22 cellular contexts compared by ENCODE assay signal in the genomic region with DNA sequence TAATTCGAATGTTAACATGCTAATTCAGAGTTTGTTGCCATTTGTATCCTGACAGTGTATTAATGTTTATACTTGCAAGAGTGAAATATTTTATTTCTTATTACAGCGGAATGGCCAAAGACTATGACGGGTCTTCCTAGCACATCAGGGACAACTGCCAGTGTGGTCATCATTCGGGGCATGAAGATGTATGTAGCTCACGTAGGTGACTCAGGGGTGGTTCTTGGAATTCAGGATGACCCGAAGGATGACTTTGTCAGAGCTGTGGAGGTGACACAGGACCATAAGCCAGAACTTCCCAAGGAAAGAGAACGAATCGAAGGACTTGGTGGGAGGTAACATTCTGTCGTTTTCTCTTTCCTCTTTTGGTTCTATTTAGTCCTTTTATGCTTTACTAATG.
"Had no signal": no experiment of that assay in that cellular context is flagged by ENCODE, and none has a peak within 500 bp of the region (broad histone marks: within the 10 kb centered on the region; RNA-seq: fewer than 3 reads in every experiment).

No MANE protein-coding gene starts in this region.

- H2AFZ ChIP-seq: hepatocyte, parathyroid adenoma had no signal

- DNase-seq: colonic mucosa; effector CD8-positive, alpha-beta T cell; foreskin keratinocyte; heart left ventricle; kidney; mesenchymal stem cell; natural killer cell; sigmoid colon; stimulated activated naive CD4-positive, alpha-beta T cell; stimulated activated naive CD8-positive, alpha-beta T cell treated with anti-CD3 and anti-CD28 coated beads, Interleukin-15, amount 100 ng/mL, for 72 hours; transverse colon; upper lobe of right lung; uterus had no signal

- H3K9ac ChIP-seq: parathyroid adenoma had no signal

- H3K36me3 ChIP-seq: colonic mucosa, uterus had no signal

- FAIRE-seq: endothelial cell of umbilical vein, kidney had no signal

- H3K4me2 ChIP-seq: hepatocyte had no signal

- H3K36me3 Mint-ChIP-seq: natural killer cell had no signal

- H3K27me3 ChIP-seq: colonic mucosa, esophagus muscularis mucosa, foreskin keratinocyte, gastroesophageal sphincter, heart left ventricle, hepatocyte, sigmoid colon, suprapubic skin, transverse colon, upper lobe of right lung, uterus had no signal

- ATAC-seq: foreskin keratinocyte; gastroesophageal sphincter; heart left ventricle; left lobe of liver; natural killer cell; stimulated activated naive CD8-positive, alpha-beta T cell treated with anti-CD3 and anti-CD28 coated beads, Interleukin-15, amount 100 ng/mL, for 72 hours; upper lobe of right lung had no signal

- H3K27ac Mint-ChIP-seq: dendritic cell treated with granulocyte-macrophage colony-stimulating factor and Interleukin-4, amounts not matched to agents 40 ng/mL and 50 ng/mL, for 4 days; natural killer cell had no signal

- H3K4me3 ChIP-seq: colonic mucosa, esophagus muscularis mucosa, gastroesophageal sphincter, heart left ventricle, hepatocyte, sigmoid colon, suprapubic skin, transverse colon, upper lobe of right lung, uterus had no signal

- H3K9me3 Mint-ChIP-seq: dendritic cell treated with granulocyte-macrophage colony-stimulating factor and Interleukin-4, amounts not matched to agents 40 ng/mL and 50 ng/mL, for 4 days; natural killer cell; stimulated activated naive CD8-positive, alpha-beta T cell treated with anti-CD3 and anti-CD28 coated beads, Interleukin-15, amount 100 ng/mL, for 72 hours had no signal

- H3K27me3 Mint-ChIP-seq: dendritic cell treated with granulocyte-macrophage colony-stimulating factor and Interleukin-4, amounts not matched to agents 40 ng/mL and 50 ng/mL, for 4 days; progenitor cell of endocrine pancreas; stimulated activated naive CD8-positive, alpha-beta T cell treated with anti-CD3 and anti-CD28 coated beads, Interleukin-15, amount 100 ng/mL, for 72 hours had no signal

- H3K4me3 Mint-ChIP-seq: dendritic cell treated with granulocyte-macrophage colony-stimulating factor and Interleukin-4, amounts not matched to agents 40 ng/mL and 50 ng/mL, for 4 days; natural killer cell; stimulated activated naive CD8-positive, alpha-beta T cell treated with anti-CD3 and anti-CD28 coated beads, Interleukin-15, amount 100 ng/mL, for 72 hours had no signal

- H3K27ac ChIP-seq: colonic mucosa, esophagus muscularis mucosa, foreskin keratinocyte, gastroesophageal sphincter, heart left ventricle, hepatocyte, parathyroid adenoma, sigmoid colon, suprapubic skin, transverse colon, upper lobe of right lung, uterus had no signal

- H3K4me1 ChIP-seq: colonic mucosa, foreskin keratinocyte, parathyroid adenoma, suprapubic skin, uterus had no signal

- H3K9me3 ChIP-seq: colonic mucosa, esophagus muscularis mucosa, gastroesophageal sphincter, heart left ventricle, sigmoid colon, suprapubic skin, transverse colon, upper lobe of right lung, uterus had no signal
